22 cellular contexts compared by ENCODE assay signal in genomic region chr9:104738452-104738851, GRCh38. TPM values are rescaled to one million over a fixed set of nuclear protein-coding genes. Genes with fewer than 3 reads are reported as not detected.
DNase-seq lines count a peak whose midpoint lies in the region; ATAC-seq, FAIRE-seq and TF ChIP-seq lines count a peak whose summit lies in the region.
"Had no signal": no experiment of that assay in that cellular context is flagged by ENCODE, and none has a peak within 500 bp of the region (broad histone marks: within the 10 kb centered on the region; RNA-seq: fewer than 3 reads in every experiment).

No MANE protein-coding gene starts in this region.

- H4K5ac ChIP-seq in mesendoderm (ENCODE audit: low read length) = no peak overlapping the region

- H3K56ac ChIP-seq in mesendoderm (ENCODE audit: low read length) = no peak overlapping the region

- no peak overlapping the region for H2BK5ac ChIP-seq in mesendoderm (ENCODE audit: low read length)

- no peak overlapping the region for H4K8ac ChIP-seq in mesendoderm (ENCODE audit: low read depth, low read length)

- no peak overlapping the region for H2BK120ac ChIP-seq in mesendoderm (ENCODE audit: low read depth, low read length)

- in situ Hi-C loops in mammary epithelial cell (cut with MboI; ENCODE audit: low sequenced_read_pairs in 2 of 2) = no loop called here

- BruUV-seq in mammary epithelial cell (replicated peaks; lab: Mats Ljungman, UMichigan) = no TSS peak

- H3K4ac ChIP-seq in mesendoderm (ENCODE audit: low read depth, low read length) = no peak overlapping the region

- intact Hi-C loops in mammary epithelial cell (cut with micrococcal nuclease) = no loop called here

- H3K18ac ChIP-seq in mesendoderm (ENCODE audit: low read length) = no peak overlapping the region

- WGBS in endodermal cell (ENCODE audit: insufficient coverage in 1 of 2, insufficient read length in 1 of 2), 2 experiments = 64 to 78% methylated on average over 3 of the region's 3 CpGs
- WGBS in mesendoderm (ENCODE audit: extremely low coverage, insufficient coverage, low lambda C conversion rate) = no CpG with 5 or more reads among the region's 3 CpGs
- WGBS in mammary epithelial cell (ENCODE audit: low coverage, missing lambda C conversion rate) = 93% methylated on average over 3 of the region's 3 CpGs

- H3K36me3 Mint-ChIP-seq in endodermal cell (ENCODE audit: low read depth) = no peaks in the 10 kb centered on the region
- H3K36me3 Mint-ChIP-seq: CD4-positive, alpha-beta memory T cell had no signal

- H3K9me3 ChIP-seq in endodermal cell (ENCODE audit: control insufficient read depth, low read length) = no peaks in the 10 kb centered on the region
- no peaks in the 10 kb centered on the region for H3K9me3 ChIP-seq in mammary epithelial cell (replicated peaks; ENCODE audit: insufficient read depth, low read length)
- H3K9me3 ChIP-seq: A549 had no signal

- no peak for ATAC-seq in GM19035 (IDR thresholded peaks at IDR 0.05; ENCODE audit: unreplicated experiment)
- ATAC-seq: A549, HCT116 had no signal

- no peak overlapping the region for H3K27ac Mint-ChIP-seq in endodermal cell
- H3K27ac Mint-ChIP-seq: HFFc6 had no signal

- H3K27me3 Mint-ChIP-seq in endodermal cell (ENCODE audit: insufficient read depth) = peaks cover 35% of the 10 kb centered on the region
- H3K27me3 Mint-ChIP-seq: CD4-positive, alpha-beta memory T cell had no signal

- peaks cover 24% of the 10 kb centered on the region for H3K27me3 ChIP-seq in endodermal cell (ENCODE audit: control insufficient read depth, insufficient read depth, low read length, poor library complexity, severe bottlenecking)
- H3K27me3 ChIP-seq in mesendoderm (ENCODE audit: insufficient read depth, low read length, poor library complexity) = no peaks in the 10 kb centered on the region
- no peaks in the 10 kb centered on the region for H3K27me3 ChIP-seq in mammary epithelial cell (ENCODE audit: insufficient read depth, low read length)

- CTCF ChIA-PET in mammary epithelial cell (lab: Charles Lee; ENCODE audit: low non-redundant PET) = no interaction called here

- H3K4me3 ChIP-seq in endodermal cell (ENCODE audit: low read length) = no peak overlapping the region
- H3K4me3 ChIP-seq in mesendoderm (ENCODE audit: low read length) = no peak overlapping the region
- no peak overlapping the region for H3K4me3 ChIP-seq in mammary epithelial cell (replicated peaks in 1 of 3; ENCODE audit: insufficient read depth in 1 of 3, low read depth in 2 of 3, low read length in 3 of 3)
- H3K4me3 ChIP-seq: A549 had no signal

- no peak overlapping the region for H3K4me2 ChIP-seq in mesendoderm (ENCODE audit: low read length)
- H3K4me2 ChIP-seq in mammary epithelial cell (ENCODE audit: insufficient read depth, low read depth, low read length) = no peak overlapping the region
- H3K4me2 ChIP-seq: A549 had no signal

- dilution Hi-C loops in mammary epithelial cell (cut with HindIII; ENCODE audit: low sequenced_read_pairs) = no loop called here

- H3K9ac ChIP-seq in endodermal cell (ENCODE audit: extremely low read depth, low read length, poor library complexity, severe bottlenecking) = no peak overlapping the region
- H3K9ac ChIP-seq in mesendoderm (ENCODE audit: low read length) = no peak overlapping the region
- H3K9ac ChIP-seq in mammary epithelial cell (ENCODE audit: insufficient read depth, low read length) = no peak overlapping the region

- TF ChIP-seq POLR2A in GM12892 (IDR thresholded peaks at IDR 0.05; ENCODE audit: low read depth, low read length) = no peak

- H3K4me1 Mint-ChIP-seq in endodermal cell = peaks cover 9% of the 10 kb centered on the region
- H3K4me1 Mint-ChIP-seq: CD4-positive, alpha-beta memory T cell had no signal

- FAIRE-seq in GM12892 (lab: Jason Lieb, UNC) = no peak
- FAIRE-seq: A549, HTR-8/SVneo had no signal

- no peak for TF ChIP-seq CTCF in endodermal cell (conservative IDR thresholded peaks at IDR 0.05)
- no peak for TF ChIP-seq CTCF in mammary epithelial cell (conservative IDR thresholded peaks at IDR 0.05 in 1 of 2, IDR thresholded peaks at IDR 0.05 in 1 of 2; ENCODE audit: extremely low read depth in 1 of 2, insufficient read depth in 1 of 2, low read depth in 1 of 2, low read length in 2 of 2)

- H3K36me3 ChIP-seq in endodermal cell (ENCODE audit: control insufficient read depth, insufficient read depth, low read length) = no peaks in the 10 kb centered on the region
- no peaks in the 10 kb centered on the region for H3K36me3 ChIP-seq in mesendoderm (ENCODE audit: control insufficient read depth, insufficient read depth, low read length)
- H3K36me3 ChIP-seq in mammary epithelial cell (ENCODE audit: insufficient read depth, low read length) = no peaks in the 10 kb centered on the region

- H3K4me1 ChIP-seq in endodermal cell (ENCODE audit: control insufficient read depth, insufficient read depth, low read length) (no peaks in the 10 kb centered on the region), mesendoderm (ENCODE audit: control insufficient read depth, low read depth, low read length) (no peaks in the 10 kb centered on the region), mammary epithelial cell (ENCODE audit: insufficient read depth, low read length) (no peaks in the 10 kb centered on the region)

- H3K27ac ChIP-seq in endodermal cell (ENCODE audit: low read depth, low read length) (no peak overlapping the region), mesendoderm (ENCODE audit: low read depth, low read length) (no peak overlapping the region), mammary epithelial cell (ENCODE audit: insufficient read depth, low read depth, low read length) (no peak overlapping the region)
- H3K27ac ChIP-seq: A549, C4-2B had no signal

- no peaks in the 10 kb centered on the region for H4K20me1 ChIP-seq in mammary epithelial cell (ENCODE audit: insufficient read depth, low read length)

- no peak overlapping the region for H2AFZ ChIP-seq in mammary epithelial cell (ENCODE audit: low read depth, low read length)

- H3K23ac ChIP-seq in mesendoderm (ENCODE audit: low read length) = no peak overlapping the region

- no peak overlapping the region for H2AK5ac ChIP-seq in mesendoderm (ENCODE audit: low read length)

- DNase-seq in OCI-M1 (lab: John Stamatoyannopoulos, UW) (peak; percentile 15), endodermal cell (peak; percentile 60), mesendoderm (peak; percentile 12), NCI-H510A treated with DMSO at 0.1 percent for 48 hours (lab: John Stamatoyannopoulos, UW) (no peak), GM12892 (ENCODE audit: insufficient read length) (no peak), mammary epithelial cell (no peak)
- DNase-seq: AML-193; CD4-positive, alpha-beta memory T cell; DMS153; DMS79; GDM1; HFFc6; IMR-90; KBM-7 had no signal

- H3K9me3 Mint-ChIP-seq in endodermal cell = no peaks in the 10 kb centered on the region
- H3K9me3 Mint-ChIP-seq: CD4-positive, alpha-beta memory T cell; HFFc6 had no signal

- H3K79me1 ChIP-seq in mesendoderm (ENCODE audit: low read length) = no peaks in the 10 kb centered on the region

- H3K79me2 ChIP-seq in mesendoderm (ENCODE audit: control insufficient read depth, insufficient read depth, low read length) = no peaks in the 10 kb centered on the region
- H3K79me2 ChIP-seq in mammary epithelial cell (ENCODE audit: insufficient read depth, low read length) = no peaks in the 10 kb centered on the region

- no peak overlapping the region for H2BK15ac ChIP-seq in mesendoderm (replicated peaks; ENCODE audit: low read depth)

- H3K4me3 Mint-ChIP-seq in endodermal cell = no peak overlapping the region
- H3K4me3 Mint-ChIP-seq: CD4-positive, alpha-beta memory T cell; HFFc6 had no signal

RNA-seq across cellular contexts. Expression of gene NIPSNAP3A, which starts 9.0 kb away (rescaled TPM):
- total RNA-seq in endodermal cell = 10 to 100 TPM; 18.8 to 20.5 TPM
- 26.0 TPM for polyA plus RNA-seq in endodermal cell (2013, experiment 1 of 2)
- polyA plus RNA-seq in endodermal cell (2013, experiment 2 of 2) = 26.3 TPM
- 6.6 TPM for polyA plus RNA-seq in mesendoderm (2013, experiment 1 of 2)
- polyA plus RNA-seq in mesendoderm (2013, experiment 2 of 2) = 7.1 TPM
- 19.9 TPM for polyA plus RNA-seq in GM12892 (2012; ENCODE audit: missing spikeins)
- total RNA-seq in mammary epithelial cell = 10 to 100 TPM; 19.2 to 50.2 TPM
- 19.8 TPM for polyA plus RNA-seq in mammary epithelial cell
- 11.5 TPM for polyA minus RNA-seq in mammary epithelial cell

RNA-seq across cellular contexts. Expression of gene NIPSNAP3B, which starts 25.5 kb away (rescaled TPM):
- total RNA-seq in endodermal cell (1 to 10 TPM in 1 of 2 donors, under 1 TPM in 1; 0.91 to 1.7 TPM), mammary epithelial cell (1 to 10 TPM in 1 of 2 donors, under 1 TPM in 1; 0.52 to 3.7 TPM)
- 2.2 TPM for polyA plus RNA-seq in endodermal cell (2013, experiment 1 of 2)
- polyA plus RNA-seq in endodermal cell (2013, experiment 2 of 2) = 2.6 TPM
- 0.11 TPM for polyA plus RNA-seq in mesendoderm (2013, experiment 1 of 2)
- 0.08 TPM for polyA plus RNA-seq in mesendoderm (2013, experiment 2 of 2)
- polyA plus RNA-seq in GM12892 (2012; ENCODE audit: missing spikeins) = 4.8 TPM
- 0.23 TPM for polyA plus RNA-seq in mammary epithelial cell
- polyA minus RNA-seq in mammary epithelial cell = not detected

RNA-seq across cellular contexts. Expression of gene OR13D1, which starts 44.1 kb away (rescaled TPM):
- total RNA-seq in endodermal cell = not detected
- polyA plus RNA-seq in endodermal cell (2013, experiment 1 of 2) = not detected
- not detected for polyA plus RNA-seq in endodermal cell (2013, experiment 2 of 2)
- not detected for polyA plus RNA-seq in mesendoderm (2013, experiment 1 of 2)
- not detected for polyA plus RNA-seq in mesendoderm (2013, experiment 2 of 2)
- polyA plus RNA-seq in GM12892 (2012; ENCODE audit: missing spikeins) = not detected
- total RNA-seq in mammary epithelial cell = not detected
- not detected for polyA plus RNA-seq in mammary epithelial cell
- polyA minus RNA-seq in mammary epithelial cell = not detected
- total RNA-seq: CD4-positive, alpha-beta memory T cell; Daoy; H4; HFFc6; IMR-90 had no signal
- polyA plus RNA-seq: A549; BJ; CD4-positive, alpha-beta memory T cell; IMR-90 had no signal

Comparison
In these comparisons a context has a peak if more than half of its experiments do, and no peak if none do; other contexts are left out.
1. DNase-seq: peak in OCI-M1 (single experiment), endodermal cell (single experiment) and mesendoderm (single experiment); none in NCI-H510A treated with DMSO at 0.1 percent for 48 hours (single experiment), GM12892 (single experiment) and mammary epithelial cell (single experiment).